ENCODE assay signal across 23 cellular contexts in genomic region chr4:89562715-89563114, GRCh38.
DNase-seq lines count a peak whose midpoint lies in the region; ATAC-seq and TF ChIP-seq lines count a peak whose summit lies in the region.
"Had no signal": no experiment of that assay in that cellular context is flagged by ENCODE, and none has a peak within 500 bp of the region (broad histone marks: within the 10 kb centered on the region; RNA-seq: fewer than 3 reads in every experiment).

No MANE protein-coding gene starts in this region.

- H3K4me1 Mint-ChIP-seq in glutamatergic neuron (ENCODE audit: low read depth, unreplicated experiment), result no peaks in the 10 kb centered on the region
- H3K4me1 Mint-ChIP-seq: CD4-positive, alpha-beta memory T cell had no signal

- no peaks in the 10 kb centered on the region for H3K36me3 ChIP-seq in PC-3 (ENCODE audit: low read depth, low read length)
- H3K36me3 ChIP-seq: HAP-1 had no signal

- H3K79me2 ChIP-seq in PC-3 (ENCODE audit: low read length), result no peaks in the 10 kb centered on the region

- H3K36me3 Mint-ChIP-seq in glutamatergic neuron (ENCODE audit: unreplicated experiment), result no peaks in the 10 kb centered on the region
- H3K36me3 Mint-ChIP-seq: CD4-positive, alpha-beta memory T cell had no signal

- H3K4me1 ChIP-seq in PC-3 (ENCODE audit: insufficient read depth, low read length), result no peaks in the 10 kb centered on the region
- peaks cover 8% of the 10 kb centered on the region for H3K4me1 ChIP-seq in foreskin keratinocyte

- no peaks in the 10 kb centered on the region for H3K9me2 ChIP-seq in PC-3 (replicated peaks; ENCODE audit: low read length)

- DNase-seq in HCEC 1CT (peak; percentile 58), PC-3 (peak; percentile 31), epithelial cell of prostate (ENCODE audit: low read depth, low spot score) (no peak), foreskin keratinocyte (peak in 1 of 2 donors; percentile 41), iPS-NIHi7 (ENCODE audit: extremely low spot score) (no peak), glutamatergic neuron (no peak)
- DNase-seq in stimulated activated CD4-positive, alpha-beta T cell treated with anti-CD3 and anti-CD28 coated beads, Interleukin-4, amount 100 ng/mL, for 24 hours, result no peak
- DNase-seq: C1 segment of cervical spinal cord; Caco-2; CD4-positive, alpha-beta memory T cell; GDM1; GOT3; KG1; MM.1S; NCI-H1417; NCI-H1694; NCI-H2029 treated with DMSO at 0.1 percent for 48 hours; NCI-H526 treated with DMSO at 0.1 percent for 48 hours; SIG-M5 had no signal

- H2AFZ ChIP-seq in PC-3 (ENCODE audit: low read length), result no peak overlapping the region

- BruUV-seq in PC-3 (replicated peaks; lab: Mats Ljungman, UMichigan), result no TSS peak

- no peaks in the 10 kb centered on the region for H3K9me3 ChIP-seq in PC-3 (ENCODE audit: low read length)
- H3K9me3 ChIP-seq: Caco-2, HAP-1 had no signal

- no peak overlapping the region for H3K4me3 ChIP-seq in PC-3 (ENCODE audit: low read length)
- H3K4me3 ChIP-seq: HAP-1, SK-N-MC had no signal

- H3K27ac Mint-ChIP-seq in glutamatergic neuron (ENCODE audit: unreplicated experiment), result no peak overlapping the region
- H3K27ac Mint-ChIP-seq: CD4-positive, alpha-beta memory T cell had no signal

- H3K4me2 ChIP-seq in PC-3 (ENCODE audit: low read length), result no peak overlapping the region

- no peaks in the 10 kb centered on the region for H3F3A ChIP-seq in PC-3 (ENCODE audit: low read length, unreplicated experiment)

- intact Hi-C loops in PC-3 (cut with micrococcal nuclease), result no loop called here

- no peaks in the 10 kb centered on the region for H3K27me3 Mint-ChIP-seq in glutamatergic neuron (ENCODE audit: unreplicated experiment)

- TF ChIP-seq CTCF in PC-3 (conservative IDR thresholded peaks at IDR 0.05; ENCODE audit: low read depth, low read length) (no peak), foreskin keratinocyte (conservative IDR thresholded peaks at IDR 0.05) (no peak), glutamatergic neuron (IDR thresholded peaks at IDR 0.05; ENCODE audit: partially characterized antibody, unreplicated experiment) (no peak)

- H3K9me3 Mint-ChIP-seq in glutamatergic neuron (ENCODE audit: unreplicated experiment), result no peaks in the 10 kb centered on the region
- H3K9me3 Mint-ChIP-seq: CD4-positive, alpha-beta memory T cell had no signal

- ATAC-seq in PC-3 (no peak), foreskin keratinocyte (peak; percentile 32), HG02678 (IDR thresholded peaks at IDR 0.05; ENCODE audit: unreplicated experiment) (no peak)
- ATAC-seq: Panc1 had no signal

- no peak overlapping the region for H3K27ac ChIP-seq in PC-3 (ENCODE audit: low read length)
- peak overlapping the region; percentile 7 for H3K27ac ChIP-seq in epithelial cell of prostate
- H3K27ac ChIP-seq in foreskin keratinocyte, result no peak overlapping the region
- H3K27ac ChIP-seq: SK-N-MC had no signal

- no peaks in the 10 kb centered on the region for H4K20me1 ChIP-seq in PC-3 (ENCODE audit: low read length)

- CTCF ChIA-PET in PC-3 (lab: Charles Lee), result no interaction called here

- POLR2A ChIA-PET in PC-3 (lab: Charles Lee; ENCODE audit: unreplicated experiment), result no interaction called here

- H3K27me3 ChIP-seq in PC-3 (ENCODE audit: low read length), result no peaks in the 10 kb centered on the region; the same call in 1 of the 2 replicates
- H3K27me3 ChIP-seq in foreskin keratinocyte, result no peaks in the 10 kb centered on the region

- no peak overlapping the region for H3K9ac ChIP-seq in PC-3 (ENCODE audit: low read length)

- no peak overlapping the region for H3K4me3 Mint-ChIP-seq in glutamatergic neuron (ENCODE audit: unreplicated experiment)
- H3K4me3 Mint-ChIP-seq: CD4-positive, alpha-beta memory T cell had no signal

Comparison
In these comparisons a context has a peak if more than half of its experiments do, and no peak if none do; other contexts are left out.
1. DNase-seq: peak in HCEC 1CT (single experiment) and PC-3 (single experiment); none in epithelial cell of prostate (single experiment), iPS-NIHi7 (single experiment), glutamatergic neuron (single experiment) and stimulated activated CD4-positive, alpha-beta T cell treated with anti-CD3 and anti-CD28 coated beads, Interleukin-4, amount 100 ng/mL, for 24 hours (single experiment).